In the genomic region with DNA sequence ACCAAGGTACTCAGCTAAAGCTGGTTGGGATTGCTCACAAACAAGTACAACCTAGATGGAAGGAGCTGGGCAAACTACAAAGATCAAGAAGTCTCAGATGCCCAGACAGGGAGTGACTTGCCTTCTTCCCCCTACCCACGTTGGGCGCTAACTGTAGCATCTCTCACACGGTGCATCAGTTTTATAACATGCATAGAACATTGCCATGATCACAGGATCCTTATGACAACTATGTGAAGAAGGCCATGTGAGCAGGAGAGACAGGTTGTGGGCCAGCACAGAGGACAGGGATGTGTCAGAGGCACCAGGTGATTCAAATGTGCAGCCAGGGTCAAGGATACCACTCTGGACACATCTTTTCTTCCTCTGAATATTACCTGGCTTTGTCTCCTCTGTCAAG, we compare ENCODE assay signal across 28 cellular contexts. TPM values are rescaled to one million over a fixed set of nuclear protein-coding genes. Genes with fewer than 3 reads are reported as not detected.
"Had no signal": no experiment of that assay in that cellular context is flagged by ENCODE, and none has a peak within 500 bp of the region (broad histone marks: within the 10 kb centered on the region; RNA-seq: fewer than 3 reads in every experiment).

No MANE protein-coding gene starts in this region.

- H3K27ac ChIP-seq: ascending aorta, body of pancreas, Peyer's patch, RWPE1, SJCRH30, VCaP had no signal

- H3K9ac ChIP-seq: SK-N-SH had no signal

- H3K36me3 ChIP-seq: ascending aorta, Peyer's patch, SJCRH30 had no signal

- H3K27ac Mint-ChIP-seq: activated CD4-positive, alpha-beta memory T cell treated with anti-CD3 and anti-CD28 coated beads for 36 hours; activated CD4-positive, alpha-beta T cell treated with anti-CD3 and anti-CD28 coated beads, Interleukin-2, amount 10 ng/mL, durations not matched to agents 7 days and 5 days; activated naive CD4-positive, alpha-beta T cell treated with anti-CD3 and anti-CD28 coated beads, Interleukin-2, amount 50 U/mL, for 72 hours; activated naive CD8-positive, alpha-beta T cell treated with anti-CD3 and anti-CD28 coated beads, Interleukin-2, amount 50 U/mL, for 24 hours had no signal

- H3K4me2 ChIP-seq: SK-N-SH had no signal

- H3K4me1 ChIP-seq: ascending aorta, body of pancreas, Peyer's patch, SJCRH30 had no signal

- DNase-seq: activated CD4-positive, alpha-beta memory T cell treated with anti-CD3 and anti-CD28 coated beads for 36 hours; activated CD4-positive, alpha-beta T cell treated with anti-CD3 and anti-CD28 coated beads, Interleukin-2, amount 10 ng/mL, durations not matched to agents 7 days and 5 days; activated CD4-positive, CD25-positive, alpha-beta regulatory T cell; activated CD8-positive, alpha-beta memory T cell treated with anti-CD3 and anti-CD28 coated beads for 24 hours; activated effector memory CD4-positive, alpha-beta T cell treated with anti-CD3 and anti-CD28 coated beads, Interleukin-2, amount 50 U/mL, for 16 hours; activated naive CD4-positive, alpha-beta T cell treated with Interleukin-2 at 50 U/mL for 16 hours; activated naive CD8-positive, alpha-beta T cell treated with anti-CD3 and anti-CD28 coated beads, Interleukin-2, amount 50 U/mL, for 24 hours; activated T-cell treated with anti-CD3 and anti-CD28 coated beads, Interleukin-2, amount 50 U/mL, for 4 hours; amniotic stem cell; body of pancreas; Karpas-422; NCI-H1105 treated with DMSO at 0.1 percent for 48 hours; NCI-H1694; NCI-H2029; NCI-H446; NCI-H524; Peyer's patch; Right ventricle myocardium superior; SJCRH30; SK-N-SH; T-helper 1 cell had no signal

- H3K4me3 Mint-ChIP-seq: activated CD4-positive, alpha-beta memory T cell treated with anti-CD3 and anti-CD28 coated beads for 36 hours; activated CD4-positive, alpha-beta T cell treated with anti-CD3 and anti-CD28 coated beads, Interleukin-2, amount 10 ng/mL, durations not matched to agents 7 days and 5 days; activated naive CD8-positive, alpha-beta T cell treated with anti-CD3 and anti-CD28 coated beads, Interleukin-2, amount 50 U/mL, for 24 hours; activated T-cell treated with anti-CD3 and anti-CD28 coated beads, Interleukin-2, amount 50 U/mL, for 4 hours had no signal

- H3K4me3 ChIP-seq: ascending aorta, body of pancreas, K562, Peyer's patch, SJCRH30 had no signal

- H3K4me1 Mint-ChIP-seq: activated naive CD8-positive, alpha-beta T cell treated with anti-CD3 and anti-CD28 coated beads, Interleukin-2, amount 50 U/mL, for 24 hours had no signal

- H3K9me3 ChIP-seq: SJCRH30, SK-N-SH had no signal

- H3K27me3 ChIP-seq: ascending aorta, body of pancreas, Peyer's patch, SJCRH30 had no signal

RNA-seq across cellular contexts. Expression of gene CYP4B1, which starts 28.3 kb away (rescaled TPM):
- total RNA-seq: activated CD4-positive, alpha-beta memory T cell treated with anti-CD3 and anti-CD28 coated beads for 36 hours; activated CD4-positive, alpha-beta T cell treated with anti-CD3 and anti-CD28 coated beads, Interleukin-2, amount 10 ng/mL, durations not matched to agents 7 days and 5 days; activated naive CD4-positive, alpha-beta T cell treated with anti-CD3 and anti-CD28 coated beads, Interleukin-2, amount 50 U/mL, for 72 hours; bronchial epithelial cell; SJCRH30; T-helper 2 cell treated with Interferon-gamma antibody and Interleukin-4, amounts not matched to agents 100 ng/mL and 5 ng/mL, for 36 hours had no signal
- polyA plus RNA-seq: K562, SK-N-SH had no signal
